Comparison of ENCODE assay signal across 37 cellular contexts in the genomic region with DNA sequence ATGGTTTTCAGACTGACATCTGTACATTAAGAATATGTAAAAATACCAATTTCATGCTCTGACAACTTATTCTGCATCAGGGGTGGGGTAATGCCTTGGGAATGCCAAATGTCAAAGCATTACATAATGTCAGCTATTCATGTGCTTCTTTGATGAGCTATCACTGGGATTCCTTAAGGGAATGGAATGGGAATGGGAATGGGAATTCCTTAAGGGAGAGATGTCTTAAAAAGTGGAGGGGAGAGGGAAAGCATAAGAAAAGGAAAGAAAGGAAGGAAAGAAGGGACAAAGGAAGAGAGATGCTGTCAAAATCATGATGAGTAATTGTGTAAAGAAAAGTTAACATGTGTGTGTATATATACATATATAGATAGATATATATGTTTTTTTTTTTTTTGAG. TPM values are rescaled to one million over a fixed set of nuclear protein-coding genes. Genes with fewer than 3 reads are reported as not detected.
"Had no signal": no experiment of that assay in that cellular context is flagged by ENCODE, and none has a peak within 500 bp of the region (broad histone marks: within the 10 kb centered on the region; RNA-seq: fewer than 3 reads in every experiment).

No MANE protein-coding gene starts in this region.

- H3K27ac Mint-ChIP-seq: activated B cell treated with CpG ODN at 0.5 μM for 24 hours; activated CD4-positive, alpha-beta memory T cell treated with anti-CD3 and anti-CD28 coated beads for 36 hours; activated CD4-positive, alpha-beta T cell treated with anti-CD3 and anti-CD28 coated beads, Interleukin-2, amount 10 ng/mL, durations not matched to agents 24 days and 14 days; activated CD8-positive, alpha-beta T cell treated with anti-CD3 and anti-CD28 coated beads for 36 hours; activated naive CD4-positive, alpha-beta T cell treated with anti-CD3 and anti-CD28 coated beads for 36 hours; activated naive CD4-positive, alpha-beta T cell treated with anti-CD3 and anti-CD28 coated beads, Interleukin-2, amount 50 U/mL, for 72 hours; activated naive CD8-positive, alpha-beta T cell treated with anti-CD3 and anti-CD28 coated beads for 36 hours; activated T-cell treated with anti-CD3 and anti-CD28 coated beads, Interleukin-2, amount 50 U/mL, for 72 hours; activated T-helper 1 cell treated with anti-CD3 and anti-CD28 coated beads, Interleukin-12 subunit alpha, Interleukin-12 subunit beta, Interleukin-2, Interleukin-4 antibody, amounts not matched to agents 30 ng/mL and 10 ng/mL and 1 ng/mL, durations not matched to agents 14 hours and 24 hours and 36 hours; activated T-helper 17 cell treated with anti-CD3 and anti-CD28 coated beads, Interleukin-2, amount 50 U/mL, for 72 hours; T-helper 1 cell treated with Interleukin-12 subunit alpha and Interleukin-12 subunit beta and Interleukin-4 antibody, amounts not matched to agents 30 μg/mL and 1 μg/mL, for 36 hours; T-helper 2 cell treated with Interferon-gamma antibody and Interleukin-4, amounts not matched to agents 5 μg/mL and 100 μg/mL, for 36 hours had no signal

- H3K36me3 ChIP-seq: adrenal gland, brain microvascular endothelial cell, breast epithelium had no signal

- H3K27me3 Mint-ChIP-seq: activated B cell treated with CpG ODN at 0.5 μM for 24 hours had no signal

- H3K4me1 Mint-ChIP-seq: activated CD4-positive, alpha-beta T cell treated with anti-CD3 and anti-CD28 coated beads, Interleukin-2, amount 10 ng/mL, durations not matched to agents 24 days and 14 days; activated naive CD8-positive, alpha-beta T cell treated with anti-CD3 and anti-CD28 coated beads for 36 hours; activated T-helper 17 cell treated with anti-CD3 and anti-CD28 coated beads, Interleukin-2, amount 50 U/mL, for 72 hours had no signal

- FAIRE-seq: astrocyte, TTC549 had no signal

- H3K27ac ChIP-seq: adrenal gland, body of pancreas, brain microvascular endothelial cell, breast epithelium had no signal

- H3K4me1 ChIP-seq: adrenal gland, body of pancreas, breast epithelium had no signal

- H3K4me3 ChIP-seq: adrenal gland, body of pancreas, breast epithelium had no signal

- H3K4me3 Mint-ChIP-seq: activated B cell treated with CpG ODN at 0.5 μM for 24 hours; activated CD4-positive, alpha-beta memory T cell treated with anti-CD3 and anti-CD28 coated beads for 36 hours; activated CD4-positive, alpha-beta T cell treated with anti-CD3 and anti-CD28 coated beads, Interleukin-2, amount 10 ng/mL, durations not matched to agents 24 days and 14 days; activated CD8-positive, alpha-beta T cell treated with anti-CD3 and anti-CD28 coated beads for 36 hours; activated naive CD4-positive, alpha-beta T cell treated with anti-CD3 and anti-CD28 coated beads for 36 hours; activated naive CD8-positive, alpha-beta T cell treated with anti-CD3 and anti-CD28 coated beads for 36 hours; activated T-cell treated with anti-CD3 and anti-CD28 coated beads, Interleukin-2, amount 50 U/mL, for 4 hours; activated T-cell treated with anti-CD3 and anti-CD28 coated beads, Interleukin-2, amount 50 U/mL, for 72 hours; activated T-helper 1 cell treated with anti-CD3 and anti-CD28 coated beads, Interleukin-12 subunit alpha, Interleukin-12 subunit beta, Interleukin-2, Interleukin-4 antibody, amounts not matched to agents 30 ng/mL and 10 ng/mL and 1 ng/mL, durations not matched to agents 14 hours and 24 hours and 36 hours; activated T-helper 17 cell treated with anti-CD3 and anti-CD28 coated beads, Interleukin-2, amount 50 U/mL, for 72 hours; T-helper 1 cell treated with Interleukin-12 subunit alpha and Interleukin-12 subunit beta and Interleukin-4 antibody, amounts not matched to agents 30 μg/mL and 1 μg/mL, for 36 hours; T-helper 2 cell treated with Interferon-gamma antibody and Interleukin-4, amounts not matched to agents 5 μg/mL and 100 μg/mL, for 36 hours had no signal

- DNase-seq: activated B cell treated with CpG ODN at 0.5 μM for 24 hours; activated CD4-positive, alpha-beta memory T cell treated with anti-CD3 and anti-CD28 coated beads for 36 hours; activated CD4-positive, alpha-beta T cell treated with anti-CD3 and anti-CD28 coated beads for 4 hours; activated CD4-positive, alpha-beta T cell treated with anti-CD3 and anti-CD28 coated beads, Interleukin-2, amount 10 ng/mL, durations not matched to agents 24 days and 14 days; activated CD4-positive, alpha-beta T cell treated with anti-CD3 and anti-CD28 coated beads, Interleukin-2, amount 50 U/mL, for 1 hour; activated CD4-positive, alpha-beta T cell treated with anti-CD3 and anti-CD28 coated beads, Interleukin-2, amount 50 U/mL, for 4 hours; activated CD4-positive, CD25-positive, alpha-beta regulatory T cell treated with anti-CD3 and anti-CD28 coated beads, Interleukin-2, amount 50 U/mL, for 72 hours; activated CD8-positive, alpha-beta memory T cell treated with anti-CD3 and anti-CD28 coated beads, Interleukin-2, amount 50 U/mL, for 4 hours; activated CD8-positive, alpha-beta T cell treated with anti-CD3 and anti-CD28 coated beads for 36 hours; activated effector memory CD4-positive, alpha-beta T cell treated with anti-CD3 and anti-CD28 coated beads, Interleukin-2, amount 50 U/mL, for 16 hours; activated gamma-delta T cell treated with Interleukin-2 at 50 U/mL for 16 hours; activated naive CD4-positive, alpha-beta T cell; activated naive CD4-positive, alpha-beta T cell treated with anti-CD3 and anti-CD28 coated beads for 36 hours; activated naive CD4-positive, alpha-beta T cell treated with anti-CD3 and anti-CD28 coated beads, Interleukin-2, amount 50 U/mL, for 16 hours; activated naive CD8-positive, alpha-beta T cell treated with anti-CD3 and anti-CD28 coated beads for 36 hours; activated T-cell treated with anti-CD3 and anti-CD28 coated beads for 4 hours; activated T-cell treated with anti-CD3 and anti-CD28 coated beads, Interleukin-2, amount 50 U/mL, for 1 hour; activated T-cell treated with anti-CD3 and anti-CD28 coated beads, Interleukin-2, amount 50 U/mL, for 4 hours; activated T-cell treated with anti-CD3 and anti-CD28 coated beads, Interleukin-2, amount 50 U/mL, for 72 hours; adrenal gland; amniotic stem cell; aorta; body of pancreas; brain microvascular endothelial cell; central memory CD4-positive, alpha-beta T cell; T-helper 1 cell; T-helper 2 cell; T-helper 9 cell had no signal

- H3K36me3 Mint-ChIP-seq: activated CD4-positive, alpha-beta memory T cell treated with anti-CD3 and anti-CD28 coated beads for 36 hours; activated naive CD4-positive, alpha-beta T cell treated with anti-CD3 and anti-CD28 coated beads, Interleukin-2, amount 50 U/mL, for 72 hours; activated naive CD8-positive, alpha-beta T cell treated with anti-CD3 and anti-CD28 coated beads for 36 hours had no signal

- H3K9me3 ChIP-seq: adrenal gland, body of pancreas, breast epithelium had no signal

- ATAC-seq: activated CD8-positive, alpha-beta T cell treated with anti-CD3 and anti-CD28 coated beads for 36 hours; activated naive CD4-positive, alpha-beta T cell treated with anti-CD3 and anti-CD28 coated beads, Interleukin-2, amount 50 U/mL, for 72 hours; activated T-cell treated with anti-CD3 and anti-CD28 coated beads, Interleukin-2, amount 50 U/mL, for 4 hours; activated T-cell treated with anti-CD3 and anti-CD28 coated beads, Interleukin-2, amount 50 U/mL, for 72 hours; activated T-helper 17 cell treated with anti-CD3 and anti-CD28 coated beads, Interleukin-2, amount 50 U/mL, for 72 hours; body of pancreas had no signal

- H3K9me3 Mint-ChIP-seq: activated B cell treated with CpG ODN at 0.5 μM for 24 hours; activated CD4-positive, alpha-beta memory T cell treated with anti-CD3 and anti-CD28 coated beads for 36 hours; activated CD4-positive, alpha-beta T cell treated with anti-CD3 and anti-CD28 coated beads, Interleukin-2, amount 10 ng/mL, durations not matched to agents 24 days and 14 days; activated CD8-positive, alpha-beta T cell treated with anti-CD3 and anti-CD28 coated beads for 36 hours; activated naive CD4-positive, alpha-beta T cell treated with anti-CD3 and anti-CD28 coated beads for 36 hours; activated naive CD4-positive, alpha-beta T cell treated with anti-CD3 and anti-CD28 coated beads, Interleukin-2, amount 50 U/mL, for 72 hours; activated naive CD8-positive, alpha-beta T cell treated with anti-CD3 and anti-CD28 coated beads for 36 hours; activated T-cell treated with anti-CD3 and anti-CD28 coated beads, Interleukin-2, amount 50 U/mL, for 4 hours; activated T-cell treated with anti-CD3 and anti-CD28 coated beads, Interleukin-2, amount 50 U/mL, for 72 hours; activated T-helper 1 cell treated with anti-CD3 and anti-CD28 coated beads, Interleukin-12 subunit alpha, Interleukin-12 subunit beta, Interleukin-2, Interleukin-4 antibody, amounts not matched to agents 30 ng/mL and 10 ng/mL and 1 ng/mL, durations not matched to agents 14 hours and 24 hours and 36 hours; activated T-helper 17 cell treated with anti-CD3 and anti-CD28 coated beads, Interleukin-2, amount 50 U/mL, for 72 hours; T-helper 1 cell treated with Interleukin-12 subunit alpha and Interleukin-12 subunit beta and Interleukin-4 antibody, amounts not matched to agents 30 μg/mL and 1 μg/mL, for 36 hours; T-helper 2 cell treated with Interferon-gamma antibody and Interleukin-4, amounts not matched to agents 5 μg/mL and 100 μg/mL, for 36 hours had no signal

RNA-seq across cellular contexts. Expression of gene PAX5, which starts 22.5 kb away (rescaled TPM):
- total RNA-seq: astrocyte, cardiac septum had no signal
